In genomic region chr1:88683516-88683847, GRCh38 we compare ENCODE assay signal across 8 cellular contexts. TPM values are rescaled to one million over a fixed set of nuclear protein-coding genes. Genes with fewer than 3 reads are reported as not detected.
DNase-seq lines count a peak whose midpoint lies in the region; ATAC-seq, FAIRE-seq and TF ChIP-seq lines count a peak whose summit lies in the region.

No MANE protein-coding gene starts in this region.

- no peaks in the 10 kb centered on the region for H3K36me3 Mint-ChIP-seq in activated T-helper 1 cell treated with anti-CD3 and anti-CD28 coated beads, Interleukin-12 subunit alpha, Interleukin-12 subunit beta, Interleukin-2, Interleukin-4 antibody, amounts not matched to agents 30 ng/mL and 10 ng/mL and 1 ng/mL, durations not matched to agents 14 hours and 24 hours and 36 hours (ENCODE audit: low read depth)
- H3K36me3 Mint-ChIP-seq in progenitor cell of endocrine pancreas (ENCODE audit: insufficient read depth), result peaks cover 2% of the 10 kb centered on the region

- H3K4me3 Mint-ChIP-seq in activated T-helper 1 cell treated with anti-CD3 and anti-CD28 coated beads, Interleukin-12 subunit alpha, Interleukin-12 subunit beta, Interleukin-2, Interleukin-4 antibody, amounts not matched to agents 30 ng/mL and 10 ng/mL and 1 ng/mL, durations not matched to agents 14 hours and 24 hours and 36 hours, result peak overlapping the region; percentile 100
- peak overlapping the region; percentile 89 for H3K4me3 Mint-ChIP-seq in progenitor cell of endocrine pancreas (ENCODE audit: low read depth)

- H3K36me3 ChIP-seq in gastroesophageal sphincter, result no peaks in the 10 kb centered on the region
- no peaks in the 10 kb centered on the region for H3K36me3 ChIP-seq in uterus

- TF ChIP-seq POLR2A in gastroesophageal sphincter (IDR thresholded peaks at IDR 0.05) (no peak), uterus (IDR thresholded peaks at IDR 0.05) (no peak), H54 (IDR thresholded peaks at IDR 0.05; ENCODE audit: low read depth, low read length) (no peak)

- H3K9me3 Mint-ChIP-seq in activated T-helper 1 cell treated with anti-CD3 and anti-CD28 coated beads, Interleukin-12 subunit alpha, Interleukin-12 subunit beta, Interleukin-2, Interleukin-4 antibody, amounts not matched to agents 30 ng/mL and 10 ng/mL and 1 ng/mL, durations not matched to agents 14 hours and 24 hours and 36 hours, result no peaks in the 10 kb centered on the region
- H3K9me3 Mint-ChIP-seq in progenitor cell of endocrine pancreas (ENCODE audit: low read depth), result no peaks in the 10 kb centered on the region

- H3K9me3 ChIP-seq in gastroesophageal sphincter (no peaks in the 10 kb centered on the region), uterus (no peaks in the 10 kb centered on the region)

- peaks cover 35% of the 10 kb centered on the region for H3K4me1 Mint-ChIP-seq in activated T-helper 1 cell treated with anti-CD3 and anti-CD28 coated beads, Interleukin-12 subunit alpha, Interleukin-12 subunit beta, Interleukin-2, Interleukin-4 antibody, amounts not matched to agents 30 ng/mL and 10 ng/mL and 1 ng/mL, durations not matched to agents 14 hours and 24 hours and 36 hours (ENCODE audit: low read depth)
- peaks cover 16% of the 10 kb centered on the region for H3K4me1 Mint-ChIP-seq in progenitor cell of endocrine pancreas (ENCODE audit: low read depth)

- no peak for FAIRE-seq in H54 (lab: Jason Lieb, UNC)

- ATAC-seq in GM18511 (IDR thresholded peaks at IDR 0.05; ENCODE audit: unreplicated experiment), result peak; percentile 37
- ATAC-seq in HG02840 (IDR thresholded peaks at IDR 0.05; ENCODE audit: low FRiP score, unreplicated experiment), result peak; percentile 8
- peak; percentile 9 for ATAC-seq in gastroesophageal sphincter

- H3K27ac ChIP-seq in gastroesophageal sphincter (peak overlapping the region; percentile 93 to 99 (median 96)), uterus (peak overlapping the region; percentile 94 to 95)

- intact Hi-C loops in activated T-helper 1 cell treated with anti-CD3 and anti-CD28 coated beads, Interleukin-12 subunit alpha, Interleukin-12 subunit beta, Interleukin-2, Interleukin-4 antibody, amounts not matched to agents 30 ng/mL and 10 ng/mL and 1 ng/mL, durations not matched to agents 14 hours and 24 hours and 36 hours (cut with micrococcal nuclease), result loop anchor here (1.0 to 5.0 kb wide), 4 partner anchors 8 to 1981 kb away; partner anchors contain the start of genes SH3GLB1 and ZNF326
- intact Hi-C loops in uterus (cut with DNase I; ENCODE audit: low total_unique reads), result no loop called here

- H3K4me1 ChIP-seq in gastroesophageal sphincter, result peaks cover 5 to 48% (median 10%) of the 10 kb centered on the region in 3 donors
- H3K4me1 ChIP-seq in uterus, result no peaks in the 10 kb centered on the region

- H3K27me3 Mint-ChIP-seq in activated T-helper 1 cell treated with anti-CD3 and anti-CD28 coated beads, Interleukin-12 subunit alpha, Interleukin-12 subunit beta, Interleukin-2, Interleukin-4 antibody, amounts not matched to agents 30 ng/mL and 10 ng/mL and 1 ng/mL, durations not matched to agents 14 hours and 24 hours and 36 hours (ENCODE audit: insufficient read depth), result peaks cover 5% of the 10 kb centered on the region
- no peaks in the 10 kb centered on the region for H3K27me3 Mint-ChIP-seq in progenitor cell of endocrine pancreas

- 1 to 3% methylated on average over 4 to 8 of the region's 8 CpGs for WGBS in gastroesophageal sphincter (ENCODE audit: low coverage in 1 of 2), 2 donors

- TF ChIP-seq EP300 in gastroesophageal sphincter (IDR thresholded peaks at IDR 0.05), result no peak

- H3K4me3 ChIP-seq in gastroesophageal sphincter, result peak overlapping the region; percentile 87 to 90
- H3K4me3 ChIP-seq in uterus, result peak overlapping the region; percentile 93 to 99

- TF ChIP-seq CTCF in gastroesophageal sphincter (IDR thresholded peaks at IDR 0.05), result no peak
- no peak for TF ChIP-seq CTCF in progenitor cell of endocrine pancreas (IDR thresholded peaks at IDR 0.05; ENCODE audit: unreplicated experiment)
- TF ChIP-seq CTCF in uterus (IDR thresholded peaks at IDR 0.05), result no peak

- peak; percentile 46 for DNase-seq in NOMO-1 treated with dmso at 0.1 percent for 144 hours (lab: John Stamatoyannopoulos, UW; ENCODE audit: unreplicated experiment)
- no peak for DNase-seq in activated T-helper 1 cell treated with anti-CD3 and anti-CD28 coated beads, Interleukin-12 subunit alpha, Interleukin-12 subunit beta, Interleukin-2, Interleukin-4 antibody, amounts not matched to agents 30 ng/mL and 10 ng/mL and 1 ng/mL, durations not matched to agents 14 hours and 24 hours and 36 hours (ENCODE audit: low spot score)
- DNase-seq in progenitor cell of endocrine pancreas (ENCODE audit: low spot score, unreplicated experiment), result peak; percentile 18
- peak; percentile 36 to 43 for DNase-seq in uterus
- no peak for DNase-seq in H54 (ENCODE audit: insufficient read length, low spot score)

- no peaks in the 10 kb centered on the region for H3K27me3 ChIP-seq in gastroesophageal sphincter
- H3K27me3 ChIP-seq in uterus, result no peaks in the 10 kb centered on the region

- H3K27ac Mint-ChIP-seq in activated T-helper 1 cell treated with anti-CD3 and anti-CD28 coated beads, Interleukin-12 subunit alpha, Interleukin-12 subunit beta, Interleukin-2, Interleukin-4 antibody, amounts not matched to agents 30 ng/mL and 10 ng/mL and 1 ng/mL, durations not matched to agents 14 hours and 24 hours and 36 hours, result peak overlapping the region; percentile 98
- H3K27ac Mint-ChIP-seq in progenitor cell of endocrine pancreas, result peak overlapping the region; percentile 100

RNA-seq across cellular contexts. Expression of gene PKN2, which starts 0.6 kb away (rescaled TPM):
- 23.8 and 26.0 TPM in 2 replicates for total RNA-seq in activated T-helper 1 cell treated with anti-CD3 and anti-CD28 coated beads, Interleukin-12 subunit alpha, Interleukin-12 subunit beta, Interleukin-2, Interleukin-4 antibody, amounts not matched to agents 30 ng/mL and 10 ng/mL and 1 ng/mL, durations not matched to agents 14 hours and 24 hours and 36 hours
- total RNA-seq in gastroesophageal sphincter (10 to 100 TPM; 30.9 to 47.8 (median 38.4) TPM), progenitor cell of endocrine pancreas (67.8 and 72.8 TPM in 2 replicates), uterus (10 to 100 TPM; 33.5 to 77.7 (median 52.9) TPM)

Comparison
In these comparisons a context has a peak if more than half of its experiments do, and no peak if none do; other contexts are left out.
1. DNase-seq: peak in NOMO-1 treated with dmso at 0.1 percent for 144 hours (single experiment), progenitor cell of endocrine pancreas (single experiment) and uterus (2 of 2); none in activated T-helper 1 cell treated with anti-CD3 and anti-CD28 coated beads, Interleukin-12 subunit alpha, Interleukin-12 subunit beta, Interleukin-2, Interleukin-4 antibody, amounts not matched to agents 30 ng/mL and 10 ng/mL and 1 ng/mL, durations not matched to agents 14 hours and 24 hours and 36 hours (single experiment) and H54 (single experiment).
2. Peak in every context shown above with its lines, with median percentiles within 50 percentile points of each other: ATAC-seq.